In genomic region chr1:33348194-33348593, GRCh38 we compare ENCODE assay signal across 1 cellular context.
TF ChIP-seq lines count a peak whose summit lies in the region.

No MANE protein-coding gene starts in this region.

TF ChIP-seq in K562, 482 proteins besides CTCF, POLR2A, EP300 and RAD21 (continued from another document):
- TF ChIP-seq CLOCK (CRISPR knock-in tag; IDR thresholded peaks at IDR 0.05; ENCODE audit: borderline replicate concordance) (no peak), MAZ (CRISPR knock-in tag; conservative IDR thresholded peaks at IDR 0.05 in 1 of 2, IDR thresholded peaks at IDR 0.05 in 1 of 2) (no peak), ZNF277 (CRISPR knock-in tag; IDR thresholded peaks at IDR 0.05; ENCODE audit: borderline replicate concordance) (no peak), SETDB1 (IDR thresholded peaks at IDR 0.05; ENCODE audit: low read length) (no peak), ZNF778 (CRISPR knock-in tag; IDR thresholded peaks at IDR 0.05) (no peak)
